Comparison of ENCODE assay signal across 20 cellular contexts in genomic region chr4:164955107-164955805, GRCh38. TPM values are rescaled to one million over a fixed set of nuclear protein-coding genes. Genes with fewer than 3 reads are reported as not detected.
A peak's percentile ranks its signal among the peaks of the same experiment; 100 is the strongest.
DNase-seq lines count a peak whose midpoint lies in the region; ATAC-seq and TF ChIP-seq lines count a peak whose summit lies in the region.
"Had no signal": no experiment of that assay in that cellular context is flagged by ENCODE, and none has a peak within 500 bp of the region (broad histone marks: within the 10 kb centered on the region; RNA-seq: fewer than 3 reads in every experiment).

No MANE protein-coding gene starts in this region.

- no peak overlapping the region for H3K4me2 ChIP-seq in GM23338
- H3K4me2 ChIP-seq: BLaER1 treated with 17β-estradiol and CSF1 and Interleukin-3, amounts not matched to agents 10 nM and 100 nM; SK-N-SH had no signal

- no peaks in the 10 kb centered on the region; the same call in 1 of the 2 replicates for H3K4me1 ChIP-seq in GM23338 (ENCODE audit: insufficient read depth)
- H3K4me1 ChIP-seq: BLaER1 treated with 17β-estradiol and CSF1 and Interleukin-3, amounts not matched to agents 10 nM and 100 nM had no signal

- H3K79me2 ChIP-seq in GM23338 (replicated peaks; ENCODE audit: insufficient read depth) = no peaks in the 10 kb centered on the region; the same call in 1 of the 2 replicates

- no peak for ATAC-seq in CD4-positive, alpha-beta T cell (ENCODE audit: poor library complexity)
- ATAC-seq in GM23338 (no peak), HG03139 (IDR thresholded peaks at IDR 0.05; ENCODE audit: unreplicated experiment) (no peak)
- no peak for ATAC-seq in naive thymus-derived CD8-positive, alpha-beta T cell
- ATAC-seq: right cardiac atrium had no signal

- H3K4me3 Mint-ChIP-seq in CD4-positive, alpha-beta T cell = peak overlapping the region; percentile 55
- H3K4me3 Mint-ChIP-seq in GM23338 (peak overlapping the region; percentile 22; the same call in 1 of the 3 replicates), HFFc6 (no peak overlapping the region)
- H3K4me3 Mint-ChIP-seq in activated T-helper 2 cell treated with anti-CD3 and anti-CD28 coated beads, Interferon-gamma antibody, Interleukin-2, Interleukin-4, amounts not matched to agents 10 μg/mL and 5 μg/mL and 100 μg/mL, durations not matched to agents 14 hours and 24 hours and 36 hours (ENCODE audit: low read depth) = peak overlapping the region; percentile 46
- peak overlapping the region; percentile 37 to 90 (median 68) for H3K4me3 Mint-ChIP-seq in naive thymus-derived CD8-positive, alpha-beta T cell

- H3K4me3 ChIP-seq in GM23338 = no peak overlapping the region
- H3K4me3 ChIP-seq: BLaER1 treated with 17β-estradiol and CSF1 and Interleukin-3, amounts not matched to agents 10 nM and 100 nM; PC-9; tibial nerve had no signal

- no peak for DNase-seq in CD4-positive, alpha-beta T cell
- DNase-seq in GM23338 (ENCODE audit: low spot score) (no peak), HFFc6 (no peak), mesenteric fat pad (ENCODE audit: low spot score) (no peak), NCI-H2227 treated with DMSO at 0.1 percent for 48 hours (lab: John Stamatoyannopoulos, UW) (no peak)
- DNase-seq in activated T-helper 2 cell treated with anti-CD3 and anti-CD28 coated beads, Interferon-gamma antibody, Interleukin-2, Interleukin-4, amounts not matched to agents 10 μg/mL and 5 μg/mL and 100 μg/mL, durations not matched to agents 14 hours and 24 hours and 36 hours (ENCODE audit: low spot score) = no peak
- no peak for DNase-seq in naive thymus-derived CD8-positive, alpha-beta T cell
- DNase-seq: cerebellar nuclear complex, Karpas-422, NCI-H1694 treated with DMSO at 0.1 percent for 48 hours, NCI-H526 treated with DMSO at 0.1 percent for 48 hours, PC-9, right cardiac atrium, SK-N-SH had no signal

- no peaks in the 10 kb centered on the region for H4K20me1 ChIP-seq in GM23338 (replicated peaks; ENCODE audit: insufficient read depth)
- H4K20me1 ChIP-seq: BLaER1 treated with 17β-estradiol and CSF1 and Interleukin-3, amounts not matched to agents 10 nM and 100 nM had no signal

- peaks cover 29% of the 10 kb centered on the region for H3K27me3 Mint-ChIP-seq in CD4-positive, alpha-beta T cell
- peaks cover 7% of the 10 kb centered on the region for H3K27me3 Mint-ChIP-seq in GM23338 (ENCODE audit: insufficient read depth, low read depth, poor library complexity)
- H3K27me3 Mint-ChIP-seq in activated T-helper 2 cell treated with anti-CD3 and anti-CD28 coated beads, Interferon-gamma antibody, Interleukin-2, Interleukin-4, amounts not matched to agents 10 μg/mL and 5 μg/mL and 100 μg/mL, durations not matched to agents 14 hours and 24 hours and 36 hours (ENCODE audit: low read depth) = peaks cover 5% of the 10 kb centered on the region
- H3K27me3 Mint-ChIP-seq in naive thymus-derived CD8-positive, alpha-beta T cell = peaks cover under 1 to 15% (median 11%) of the 10 kb centered on the region in 5 donors
- no peaks in the 10 kb centered on the region for H3K27me3 Mint-ChIP-seq in HFFc6 (ENCODE audit: insufficient read depth)

- H3F3A ChIP-seq in GM23338 (replicated peaks; ENCODE audit: low read depth) = no peaks in the 10 kb centered on the region; the same call in 1 of the 2 replicates

- peaks cover 20% of the 10 kb centered on the region for H3K4me1 Mint-ChIP-seq in CD4-positive, alpha-beta T cell (ENCODE audit: low read depth)
- peaks cover 14% of the 10 kb centered on the region for H3K4me1 Mint-ChIP-seq in GM23338
- H3K4me1 Mint-ChIP-seq in activated T-helper 2 cell treated with anti-CD3 and anti-CD28 coated beads, Interferon-gamma antibody, Interleukin-2, Interleukin-4, amounts not matched to agents 10 μg/mL and 5 μg/mL and 100 μg/mL, durations not matched to agents 14 hours and 24 hours and 36 hours (ENCODE audit: low read depth) = peaks cover 21% of the 10 kb centered on the region
- peaks cover 8 to 28% (median 22%) of the 10 kb centered on the region in 4 donors for H3K4me1 Mint-ChIP-seq in naive thymus-derived CD8-positive, alpha-beta T cell
- H3K4me1 Mint-ChIP-seq in HFFc6 (ENCODE audit: low read depth) = peaks cover 9% of the 10 kb centered on the region; the same call in 1 of the 2 replicates

- no peak overlapping the region for H3K27ac ChIP-seq in CD4-positive, alpha-beta T cell (ENCODE audit: low read depth, low read length)
- H3K27ac ChIP-seq in GM23338 (ENCODE audit: low read depth) = no peak overlapping the region
- H3K27ac ChIP-seq: BLaER1 treated with 17β-estradiol and CSF1 and Interleukin-3, amounts not matched to agents 10 nM and 100 nM; HL-60; neutrophil; PC-9; tibial nerve had no signal

- H3K9me3 ChIP-seq in CD4-positive, alpha-beta T cell (ENCODE audit: control insufficient read depth, low read length) = no peaks in the 10 kb centered on the region
- H3K9me3 ChIP-seq: neutrophil, SK-N-SH had no signal

- no peaks in the 10 kb centered on the region for H3K36me3 ChIP-seq in GM23338 (ENCODE audit: insufficient read depth)
- H3K36me3 ChIP-seq: BLaER1 treated with 17β-estradiol and CSF1 and Interleukin-3, amounts not matched to agents 10 nM and 100 nM; neutrophil had no signal

- no peak overlapping the region for H3K27ac Mint-ChIP-seq in CD4-positive, alpha-beta T cell
- no peak overlapping the region for H3K27ac Mint-ChIP-seq in GM23338
- H3K27ac Mint-ChIP-seq in activated T-helper 2 cell treated with anti-CD3 and anti-CD28 coated beads, Interferon-gamma antibody, Interleukin-2, Interleukin-4, amounts not matched to agents 10 μg/mL and 5 μg/mL and 100 μg/mL, durations not matched to agents 14 hours and 24 hours and 36 hours = no peak overlapping the region
- H3K27ac Mint-ChIP-seq in naive thymus-derived CD8-positive, alpha-beta T cell = peak overlapping the region in 4 of 10 donors; percentile 14 to 83 (median 54)
- H3K27ac Mint-ChIP-seq in HFFc6 = no peak overlapping the region

- no peaks in the 10 kb centered on the region for H3K27me3 ChIP-seq in CD4-positive, alpha-beta T cell (ENCODE audit: control insufficient read depth, insufficient read depth, low read length)
- no peaks in the 10 kb centered on the region for H3K27me3 ChIP-seq in GM23338 (ENCODE audit: insufficient read depth)
- H3K27me3 ChIP-seq: BLaER1 treated with 17β-estradiol and CSF1 and Interleukin-3, amounts not matched to agents 10 nM and 100 nM had no signal

- intact Hi-C loops in CD4-positive, alpha-beta T cell (cut with DNase I, micrococcal nuclease) = loop anchor here in 1 of 2 experiments (10.0 kb wide), 1 partner anchor 160 kb away; the partner anchor contains the start of gene TMEM192
- intact Hi-C loops in activated T-helper 2 cell treated with anti-CD3 and anti-CD28 coated beads, Interferon-gamma antibody, Interleukin-2, Interleukin-4, amounts not matched to agents 10 μg/mL and 5 μg/mL and 100 μg/mL, durations not matched to agents 14 hours and 24 hours and 36 hours (cut with micrococcal nuclease) = no loop called here

- peak overlapping the region; percentile 53; the same call in 1 of the 2 replicates for H2AFZ ChIP-seq in GM23338

- TF ChIP-seq CTCF in CD4-positive, alpha-beta T cell (IDR thresholded peaks at IDR 0.05) = no peak
- TF ChIP-seq CTCF in GM23338 (conservative IDR thresholded peaks at IDR 0.05; ENCODE audit: low read depth in 2 of 2) (no peak), HFFc6 (IDR thresholded peaks at IDR 0.05) (no peak)

- H3K9me2 ChIP-seq in GM23338 (ENCODE audit: insufficient read depth) = 0 out of 2 replicates have a peak, but pooled peaks cover 8% of the 10 kb centered on the region
- H3K9me2 ChIP-seq: SK-N-SH had no signal

- POLR2A ChIA-PET in CD4-positive, alpha-beta T cell (lab: Charles Lee) = no interaction called here
- POLR2A ChIA-PET in naive thymus-derived CD8-positive, alpha-beta T cell (lab: Charles Lee) = interaction anchor here (0.6 to 1.7 kb wide), 2 partner anchors 22 to 372 kb away, joined by 3 to 9 read pairs; partner anchors contain the start of genes MSMO1 and TRIM61

- H3K36me3 Mint-ChIP-seq in CD4-positive, alpha-beta T cell (ENCODE audit: low read depth) = peaks cover 4% of the 10 kb centered on the region
- peaks cover 5% of the 10 kb centered on the region; the same call in 1 of the 3 replicates for H3K36me3 Mint-ChIP-seq in GM23338 (ENCODE audit: low read depth)
- peaks cover 2% of the 10 kb centered on the region for H3K36me3 Mint-ChIP-seq in activated T-helper 2 cell treated with anti-CD3 and anti-CD28 coated beads, Interferon-gamma antibody, Interleukin-2, Interleukin-4, amounts not matched to agents 10 μg/mL and 5 μg/mL and 100 μg/mL, durations not matched to agents 14 hours and 24 hours and 36 hours (ENCODE audit: low read depth)
- peaks cover 2 to 41% (median 22%) of the 10 kb centered on the region in 3 donors for H3K36me3 Mint-ChIP-seq in naive thymus-derived CD8-positive, alpha-beta T cell
- H3K36me3 Mint-ChIP-seq in HFFc6 (ENCODE audit: low read depth) = no peaks in the 10 kb centered on the region

- H3K9me3 Mint-ChIP-seq in CD4-positive, alpha-beta T cell = peaks cover 5% of the 10 kb centered on the region
- H3K9me3 Mint-ChIP-seq in GM23338 (peaks cover 5% of the 10 kb centered on the region; the same call in 2 of the 3 replicates), HFFc6 (peaks cover 5% of the 10 kb centered on the region)
- H3K9me3 Mint-ChIP-seq in activated T-helper 2 cell treated with anti-CD3 and anti-CD28 coated beads, Interferon-gamma antibody, Interleukin-2, Interleukin-4, amounts not matched to agents 10 μg/mL and 5 μg/mL and 100 μg/mL, durations not matched to agents 14 hours and 24 hours and 36 hours = no peaks in the 10 kb centered on the region
- H3K9me3 Mint-ChIP-seq in naive thymus-derived CD8-positive, alpha-beta T cell = peaks cover 0 to 34% (median 12%) of the 10 kb centered on the region in 9 donors

- CTCF ChIA-PET in CD4-positive, alpha-beta T cell (lab: Charles Lee) = no interaction called here

RNA-seq across cellular contexts. Expression of gene TRIM61, which starts 22.2 kb away (rescaled TPM):
- under 1 TPM; 0.22 to 0.47 TPM for total RNA-seq in CD4-positive, alpha-beta T cell
- 0.38 and 0.58 TPM in 2 replicates for total RNA-seq in GM23338 (2014; rRNA removed; shearing (Covaris generic))
- polyA plus RNA-seq in GM23338 (2016; fragmentation: Nextera tagmentation; extraction: Ambion mirVana) = not detected in 2 replicates
- 2.7 and 3.2 TPM in 2 replicates for total RNA-seq in activated T-helper 2 cell treated with anti-CD3 and anti-CD28 coated beads, Interferon-gamma antibody, Interleukin-2, Interleukin-4, amounts not matched to agents 10 μg/mL and 5 μg/mL and 100 μg/mL, durations not matched to agents 14 hours and 24 hours and 36 hours
- 1 to 10 TPM; 2.1 to 2.6 TPM for total RNA-seq in naive thymus-derived CD8-positive, alpha-beta T cell
- polyA plus RNA-seq in naive thymus-derived CD8-positive, alpha-beta T cell = 1 to 10 TPM; 1.4 to 1.7 (median 1.6) TPM
- total RNA-seq in HFFc6 (2021; fragmentation: NEBNext Ultra II Directional; extraction: Animal tissue kit (Norgen Biotek cat#: 25700)) = under 1 TPM in 4 of 6 experiments, not detected in 2; 0.12 to 0.31 (median 0.19) TPM
- total RNA-seq in mesenteric fat pad = 2.1 TPM
- total RNA-seq: lower leg skin had no signal
- polyA plus RNA-seq: SK-N-SH had no signal
